13 cellular contexts compared by ENCODE assay signal in the genomic region with DNA sequence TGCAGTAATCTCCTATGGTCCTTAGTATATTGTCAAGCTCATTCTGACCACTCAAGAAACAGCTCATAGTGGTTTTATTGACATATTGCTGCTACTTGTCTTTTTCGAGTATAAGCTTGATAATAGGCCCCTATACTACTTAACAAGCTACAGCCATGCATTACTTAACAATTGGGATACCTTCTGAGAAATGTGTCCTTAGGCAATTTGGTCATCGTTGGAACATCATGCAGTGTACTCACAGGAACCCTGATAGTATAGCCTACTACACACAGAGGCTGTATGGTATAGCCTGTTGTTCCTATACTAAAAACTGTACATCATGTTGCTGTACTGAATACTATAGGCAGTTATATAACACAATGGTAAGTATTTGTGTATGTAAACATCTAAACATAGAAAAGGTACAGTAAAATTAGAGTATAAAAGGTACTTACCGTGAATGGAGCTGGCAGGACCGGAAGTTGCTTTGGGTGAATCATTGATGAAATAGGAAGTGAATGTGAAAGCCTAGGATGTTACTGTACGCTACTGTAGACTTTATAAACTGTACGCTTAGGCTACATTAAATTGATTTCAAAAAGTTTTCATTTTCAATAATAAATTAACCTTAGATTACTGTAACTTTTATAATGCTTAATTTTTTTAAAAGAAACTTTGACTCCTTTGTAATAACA.
DNase-seq lines count a peak whose midpoint lies in the region; ATAC-seq, FAIRE-seq and TF ChIP-seq lines count a peak whose summit lies in the region.
"Had no signal": no experiment of that assay in that cellular context is flagged by ENCODE, and none has a peak within 500 bp of the region (broad histone marks: within the 10 kb centered on the region; RNA-seq: fewer than 3 reads in every experiment).

No MANE protein-coding gene starts in this region.

- H3F3A ChIP-seq in GM23248 (ENCODE audit: insufficient read depth) = peaks cover 20% of the 10 kb centered on the region

- whole genome bisulfite sequencing in GM23248 (ENCODE audit: low coverage in 1 of 2, low lambda C conversion rate in 2 of 2, missing lambda C conversion rate in 2 of 2), 2 experiments = 94 to 97% methylated on average over 6 of the region's 6 CpGs
- 89 to 94% (median 91%) methylated on average over 6 of the region's 6 CpGs for WGBS in heart left ventricle, 4 donors

- H3K4me3 Mint-ChIP-seq in naive thymus-derived CD4-positive, alpha-beta T cell = no peak overlapping the region
- H3K4me3 Mint-ChIP-seq: naive B cell; stimulated activated naive CD8-positive, alpha-beta T cell treated with anti-CD3 and anti-CD28 coated beads, Interleukin-15, Interleukin-2, amounts not matched to agents 100 ng/mL and 50 ng/mL, for 24 hours had no signal

- no peak overlapping the region for H3K27ac ChIP-seq in Karpas-422 (ENCODE audit: low read length)
- no peak overlapping the region for H3K27ac ChIP-seq in naive thymus-derived CD4-positive, alpha-beta T cell (ENCODE audit: low read depth, low read length)
- H3K27ac ChIP-seq in GM23248 = no peak overlapping the region
- no peak overlapping the region for H3K27ac ChIP-seq in heart left ventricle

- POLR2A ChIA-PET in naive thymus-derived CD4-positive, alpha-beta T cell (lab: Charles Lee) = interaction anchor here (1.0 kb wide), 1 partner anchor 14 kb away, joined by 3 read pairs; no protein-coding TSS in a partner anchor

- H3K36me3 Mint-ChIP-seq in naive thymus-derived CD4-positive, alpha-beta T cell = peaks cover 8 to 32% (median 22%) of the 10 kb centered on the region in 5 donors
- H3K36me3 Mint-ChIP-seq: naive B cell had no signal

- no peak for TF ChIP-seq POLR2A in heart left ventricle (IDR thresholded peaks at IDR 0.05)

- H3K9ac ChIP-seq in Karpas-422 (ENCODE audit: low read length) (no peak overlapping the region), GM23248 (no peak overlapping the region)

- CTCF ChIA-PET in naive thymus-derived CD4-positive, alpha-beta T cell (lab: Charles Lee) = interaction anchor here (1.0 kb wide), 1 partner anchor 9 kb away, joined by 4 read pairs; no protein-coding TSS in a partner anchor

- peak; percentile 66 for FAIRE-seq in GM19239 (lab: Jason Lieb, UNC)
- FAIRE-seq: endometrium had no signal

- H3K9me3 Mint-ChIP-seq in naive thymus-derived CD4-positive, alpha-beta T cell = peaks cover 0 to 3% (median 0%) of the 10 kb centered on the region in 11 donors
- H3K9me3 Mint-ChIP-seq: stimulated activated naive CD8-positive, alpha-beta T cell treated with anti-CD3 and anti-CD28 coated beads, Interleukin-15, Interleukin-2, amounts not matched to agents 100 ng/mL and 50 ng/mL, for 24 hours had no signal

- intact Hi-C loops in naive thymus-derived CD4-positive, alpha-beta T cell (cut with micrococcal nuclease) = no loop called here
- intact Hi-C loops in heart left ventricle (cut with DNase I) = no loop called here

- peaks cover 50% of the 10 kb centered on the region for H3K4me1 ChIP-seq in Karpas-422 (ENCODE audit: low read length)
- H3K4me1 ChIP-seq in naive thymus-derived CD4-positive, alpha-beta T cell (ENCODE audit: control insufficient read depth in 2 of 2, insufficient read depth in 2 of 2, low read length in 2 of 2) = peaks cover 0 to under 1% of the 10 kb centered on the region in 2 donors
- H3K4me1 ChIP-seq in GM23248 (ENCODE audit: insufficient read depth) = peaks cover 20% of the 10 kb centered on the region
- H3K4me1 ChIP-seq in heart left ventricle = peaks cover 0 to 9% (median 4%) of the 10 kb centered on the region in 12 donors

- H4K20me1 ChIP-seq in Karpas-422 (ENCODE audit: insufficient read depth, low read depth, low read length) = no peaks in the 10 kb centered on the region
- no peaks in the 10 kb centered on the region; the same call in 1 of the 2 replicates for H4K20me1 ChIP-seq in GM23248 (ENCODE audit: insufficient read depth)

- H3K79me2 ChIP-seq in Karpas-422 (ENCODE audit: low read length) (peaks cover 92% of the 10 kb centered on the region), GM23248 (ENCODE audit: insufficient read depth) (peaks cover 90% of the 10 kb centered on the region)

- ATAC-seq in HG02763 (IDR thresholded peaks at IDR 0.05; ENCODE audit: unreplicated experiment) (peak; percentile 76), heart left ventricle (no peak)
- ATAC-seq in naive thymus-derived CD4-positive, alpha-beta T cell = peak; percentile 51

- H3K27me3 ChIP-seq in Karpas-422 (ENCODE audit: low read length) (no peaks in the 10 kb centered on the region), GM23248 (replicated peaks; ENCODE audit: insufficient read depth) (no peaks in the 10 kb centered on the region), heart left ventricle (no peaks in the 10 kb centered on the region)
- H3K27me3 ChIP-seq in naive thymus-derived CD4-positive, alpha-beta T cell (ENCODE audit: control insufficient read depth in 2 of 2, insufficient read depth in 2 of 2, low read length in 2 of 2) = no peaks in the 10 kb centered on the region

- H3K9me2 ChIP-seq in Karpas-422 (replicated peaks; ENCODE audit: insufficient read depth, low read length) (no peaks in the 10 kb centered on the region), GM23248 (ENCODE audit: insufficient read depth) (no peaks in the 10 kb centered on the region)

- H3K4me1 Mint-ChIP-seq in naive thymus-derived CD4-positive, alpha-beta T cell = peaks cover 12 to 38% (median 30%) of the 10 kb centered on the region in 7 donors

- TF ChIP-seq CTCF in heart left ventricle (IDR thresholded peaks at IDR 0.05) = no peak

- no peaks in the 10 kb centered on the region; the same call in 1 of the 2 replicates for H3K36me3 ChIP-seq in Karpas-422 (ENCODE audit: insufficient read depth, low read length)
- no peaks in the 10 kb centered on the region for H3K36me3 ChIP-seq in naive thymus-derived CD4-positive, alpha-beta T cell (ENCODE audit: control insufficient read depth in 2 of 3, insufficient read depth in 3 of 3, low read length in 3 of 3)
- H3K36me3 ChIP-seq in GM23248 (ENCODE audit: low read depth) = no peaks in the 10 kb centered on the region
- H3K36me3 ChIP-seq in heart left ventricle = no peaks in the 10 kb centered on the region

- H3K27ac Mint-ChIP-seq in naive thymus-derived CD4-positive, alpha-beta T cell = no peak overlapping the region
- H3K27ac Mint-ChIP-seq: stimulated activated naive CD8-positive, alpha-beta T cell treated with anti-CD3 and anti-CD28 coated beads, Interleukin-15, Interleukin-2, amounts not matched to agents 100 ng/mL and 50 ng/mL, for 24 hours had no signal

- DNase-seq in GM19239 (ENCODE audit: insufficient read length, low spot score) (no peak), Karpas-422 (peak; percentile 48), GM23248 (no peak), 8988T (no peak), heart left ventricle (no peak)
- DNase-seq in naive thymus-derived CD4-positive, alpha-beta T cell = no peak
- DNase-seq in activated CD8-positive, alpha-beta memory T cell treated with anti-CD3 and anti-CD28 coated beads, Interleukin-2, amount 50 U/mL, for 4 hours = no peak
- DNase-seq: amygdala, naive B cell, NCI-H446 had no signal

- no peak overlapping the region for H3K4me3 ChIP-seq in Karpas-422 (ENCODE audit: low read length)
- H3K4me3 ChIP-seq in naive thymus-derived CD4-positive, alpha-beta T cell (ENCODE audit: low read length) = no peak overlapping the region
- H3K4me3 ChIP-seq in GM23248 = no peak overlapping the region
- no peak overlapping the region for H3K4me3 ChIP-seq in heart left ventricle

- H2AFZ ChIP-seq in Karpas-422 (ENCODE audit: low read length) = no peak overlapping the region
- H2AFZ ChIP-seq in GM23248 = no peak overlapping the region

- H3K9me3 ChIP-seq in Karpas-422 (ENCODE audit: low read length) (no peaks in the 10 kb centered on the region), GM23248 (ENCODE audit: low read depth) (no peaks in the 10 kb centered on the region), heart left ventricle (no peaks in the 10 kb centered on the region)
- H3K9me3 ChIP-seq in naive thymus-derived CD4-positive, alpha-beta T cell (ENCODE audit: control insufficient read depth in 2 of 3, low read length in 3 of 3) = no peaks in the 10 kb centered on the region

- in situ Hi-C loops in GM23248 (cut with MboI) = no loop called here

- H3K27me3 Mint-ChIP-seq in naive thymus-derived CD4-positive, alpha-beta T cell = no peaks in the 10 kb centered on the region
- H3K27me3 Mint-ChIP-seq: naive B cell; stimulated activated naive CD8-positive, alpha-beta T cell treated with anti-CD3 and anti-CD28 coated beads, Interleukin-15, Interleukin-2, amounts not matched to agents 100 ng/mL and 50 ng/mL, for 24 hours had no signal

- H3K4me2 ChIP-seq in Karpas-422 (ENCODE audit: low read depth, low read length, poor library complexity, severe bottlenecking) (no peak overlapping the region), GM23248 (ENCODE audit: unreplicated experiment) (no peak overlapping the region)

Comparison
In these comparisons a context has a peak if more than half of its experiments do, and no peak if none do; other contexts are left out.
1. ATAC-seq: peak in HG02763 (single experiment) and naive thymus-derived CD4-positive, alpha-beta T cell (single experiment); none in heart left ventricle (0 of 4).